Comparison of ENCODE assay signal across 20 cellular contexts in genomic region chr3:35528728-35529127, GRCh38.
DNase-seq lines count a peak whose midpoint lies in the region; ATAC-seq and TF ChIP-seq lines count a peak whose summit lies in the region.
"Had no signal": no experiment of that assay in that cellular context is flagged by ENCODE, and none has a peak within 500 bp of the region (broad histone marks: within the 10 kb centered on the region; RNA-seq: fewer than 3 reads in every experiment).

No MANE protein-coding gene starts in this region.

- no peak overlapping the region for H3K4me3 ChIP-seq in mesenchymal stem cell (ENCODE audit: insufficient read depth in 1 of 2, low read depth in 1 of 2, low read length in 2 of 2)
- H3K4me3 ChIP-seq: ascending aorta, GM23248, left ventricle myocardium inferior, tibial nerve had no signal

- no peak for TF ChIP-seq CTCF in CD14-positive monocyte (IDR thresholded peaks at IDR 0.05)

- H3K27me3 ChIP-seq in mesenchymal stem cell (ENCODE audit: control insufficient read depth in 1 of 2, insufficient read depth in 1 of 2, low read length in 2 of 2), result no peaks in the 10 kb centered on the region
- H3K27me3 ChIP-seq: ascending aorta, tibial nerve had no signal

- H3K4me1 ChIP-seq in mesenchymal stem cell (ENCODE audit: control insufficient read depth, insufficient read depth, low read depth, low read length), result no peaks in the 10 kb centered on the region
- H3K4me1 ChIP-seq: ascending aorta, left ventricle myocardium inferior, tibial nerve had no signal

- peak overlapping the region; percentile 80 for H3K27ac ChIP-seq in mesenchymal stem cell (ENCODE audit: low read length, poor library complexity, severe bottlenecking)
- H3K27ac ChIP-seq: ascending aorta, GM23248, KMS-11, left ventricle myocardium inferior, tibial nerve had no signal

- H3K4me2 ChIP-seq in mesenchymal stem cell (ENCODE audit: low read length, poor library complexity, severe bottlenecking), result no peak overlapping the region
- H3K4me2 ChIP-seq: KMS-11 had no signal

- H3K4ac ChIP-seq in mesenchymal stem cell (ENCODE audit: low read depth in 1 of 2, low read length in 2 of 2), result no peak overlapping the region

- CTCF ChIA-PET in activated CD8-positive, alpha-beta T cell treated with anti-CD3 and anti-CD28 coated beads, Interleukin-2, amount 10 ng/mL, durations not matched to agents 7 days and 5 days (lab: Charles Lee), result no interaction called here

- no peaks in the 10 kb centered on the region for H3K9me3 ChIP-seq in mesenchymal stem cell (ENCODE audit: control insufficient read depth, low read length)
- H3K9me3 ChIP-seq: ascending aorta, left ventricle myocardium inferior, tibial nerve had no signal

- ATAC-seq in activated CD8-positive, alpha-beta T cell treated with anti-CD3 and anti-CD28 coated beads, Interleukin-2, amount 10 ng/mL, durations not matched to agents 7 days and 5 days, result no peak
- ATAC-seq: activated CD4-positive, alpha-beta T cell treated with anti-CD3 and anti-CD28 coated beads for 36 hours; stimulated activated naive CD8-positive, alpha-beta T cell treated with anti-CD3 and anti-CD28 coated beads, Interleukin-15, amount 100 ng/mL, for 72 hours had no signal

- H3K4me1 Mint-ChIP-seq in CD14-positive monocyte, result no peaks in the 10 kb centered on the region
- no peaks in the 10 kb centered on the region for H3K4me1 Mint-ChIP-seq in activated CD8-positive, alpha-beta T cell treated with anti-CD3 and anti-CD28 coated beads, Interleukin-2, amount 10 ng/mL, durations not matched to agents 7 days and 5 days (ENCODE audit: low read depth)
- H3K4me1 Mint-ChIP-seq: activated CD4-positive, alpha-beta T cell treated with anti-CD3 and anti-CD28 coated beads for 36 hours; activated naive CD4-positive, alpha-beta T cell treated with anti-CD3 and anti-CD28 coated beads, Interleukin-2, amount 50 U/mL, for 24 hours; CD4-positive, CD25-positive, alpha-beta regulatory T cell; stimulated activated naive CD8-positive, alpha-beta T cell treated with anti-CD3 and anti-CD28 coated beads, Interleukin-15, amount 100 ng/mL, for 72 hours had no signal

- H3K18ac ChIP-seq in mesenchymal stem cell (ENCODE audit: low read depth in 1 of 2, low read length in 2 of 2), result no peak overlapping the region

- H3K9ac ChIP-seq in mesenchymal stem cell (ENCODE audit: low read length), result no peak overlapping the region
- H3K9ac ChIP-seq: GM23248, KMS-11 had no signal

- H3K27ac Mint-ChIP-seq in CD14-positive monocyte, result no peak overlapping the region
- H3K27ac Mint-ChIP-seq in activated CD8-positive, alpha-beta T cell treated with anti-CD3 and anti-CD28 coated beads, Interleukin-2, amount 10 ng/mL, durations not matched to agents 7 days and 5 days, result no peak overlapping the region
- H3K27ac Mint-ChIP-seq: activated CD4-positive, alpha-beta T cell treated with anti-CD3 and anti-CD28 coated beads for 36 hours; activated naive CD4-positive, alpha-beta T cell treated with anti-CD3 and anti-CD28 coated beads, Interleukin-2, amount 50 U/mL, for 24 hours; CD4-positive, CD25-positive, alpha-beta regulatory T cell; stimulated activated naive CD8-positive, alpha-beta T cell treated with anti-CD3 and anti-CD28 coated beads, Interleukin-15, amount 100 ng/mL, for 72 hours had no signal

- no peak overlapping the region for H3K14ac ChIP-seq in mesenchymal stem cell (ENCODE audit: low read length in 2 of 2)

- no peak overlapping the region for H4K91ac ChIP-seq in mesenchymal stem cell (ENCODE audit: low read length)

- H3K36me3 ChIP-seq in mesenchymal stem cell (ENCODE audit: control insufficient read depth in 1 of 2, insufficient read depth in 2 of 2, low read depth in 1 of 2, low read length in 2 of 2), result no peaks in the 10 kb centered on the region
- H3K36me3 ChIP-seq: ascending aorta, left ventricle myocardium inferior, tibial nerve had no signal

- no peak overlapping the region for H4K8ac ChIP-seq in mesenchymal stem cell (ENCODE audit: low read length)

- no peaks in the 10 kb centered on the region for H3K79me1 ChIP-seq in mesenchymal stem cell (replicated peaks; ENCODE audit: low read length, poor library complexity, severe bottlenecking)

- DNase-seq in OCI-M1 (lab: John Stamatoyannopoulos, UW), result peak; percentile 78
- DNase-seq in glomerular visceral epithelial cell (ENCODE audit: extremely low spot score), result peak; percentile 25
- DNase-seq in mesenchymal stem cell, result no peak
- no peak for DNase-seq in activated CD4-positive, alpha-beta T cell treated with anti-CD3 and anti-CD28 coated beads, Interleukin-2, amount 50 U/mL, for 1 hour
- no peak for DNase-seq in activated CD8-positive, alpha-beta memory T cell treated with anti-CD3 and anti-CD28 coated beads, Interleukin-2, amount 50 U/mL, for 48 hours
- DNase-seq in CD14-positive monocyte (ENCODE audit: low spot score), result no peak
- no peak for DNase-seq in activated CD8-positive, alpha-beta T cell treated with anti-CD3 and anti-CD28 coated beads, Interleukin-2, amount 10 ng/mL, durations not matched to agents 7 days and 5 days
- DNase-seq: activated CD4-positive, alpha-beta T cell treated with anti-CD3 and anti-CD28 coated beads for 36 hours; CD4-positive, CD25-positive, alpha-beta regulatory T cell; DMS 273 treated with DMSO at 0.1 percent for 48 hours; GM23248; left ventricle myocardium inferior; NCI-H1694; NCI-H2171 treated with DMSO at 0.1 percent for 48 hours; NCI-H526; stimulated activated naive CD8-positive, alpha-beta T cell treated with anti-CD3 and anti-CD28 coated beads, Interleukin-15, amount 100 ng/mL, for 72 hours had no signal

- no peak overlapping the region for H2BK120ac ChIP-seq in mesenchymal stem cell (ENCODE audit: low read depth, low read length)

- H3K9me3 Mint-ChIP-seq in CD14-positive monocyte, result peaks cover 0 to 3% (median 0%) of the 10 kb centered on the region in 7 donors
- no peaks in the 10 kb centered on the region for H3K9me3 Mint-ChIP-seq in activated CD8-positive, alpha-beta T cell treated with anti-CD3 and anti-CD28 coated beads, Interleukin-2, amount 10 ng/mL, durations not matched to agents 7 days and 5 days (ENCODE audit: insufficient read depth)
- H3K9me3 Mint-ChIP-seq: activated naive CD4-positive, alpha-beta T cell treated with anti-CD3 and anti-CD28 coated beads, Interleukin-2, amount 50 U/mL, for 24 hours; stimulated activated naive CD8-positive, alpha-beta T cell treated with anti-CD3 and anti-CD28 coated beads, Interleukin-15, amount 100 ng/mL, for 72 hours had no signal

- H2BK15ac ChIP-seq in mesenchymal stem cell (ENCODE audit: low read depth, poor library complexity, severe bottlenecking), result no peak overlapping the region

- no peak overlapping the region for H3K4me3 Mint-ChIP-seq in CD14-positive monocyte
- no peak overlapping the region for H3K4me3 Mint-ChIP-seq in activated CD8-positive, alpha-beta T cell treated with anti-CD3 and anti-CD28 coated beads, Interleukin-2, amount 10 ng/mL, durations not matched to agents 7 days and 5 days
- H3K4me3 Mint-ChIP-seq: activated CD4-positive, alpha-beta T cell treated with anti-CD3 and anti-CD28 coated beads for 36 hours; activated naive CD4-positive, alpha-beta T cell treated with anti-CD3 and anti-CD28 coated beads, Interleukin-2, amount 50 U/mL, for 24 hours; CD4-positive, CD25-positive, alpha-beta regulatory T cell; stimulated activated naive CD8-positive, alpha-beta T cell treated with anti-CD3 and anti-CD28 coated beads, Interleukin-15, amount 100 ng/mL, for 72 hours had no signal

- no peak overlapping the region for H2BK5ac ChIP-seq in mesenchymal stem cell (ENCODE audit: low read depth, low read length, poor library complexity, severe bottlenecking)

- intact Hi-C loops in CD14-positive monocyte (cut with micrococcal nuclease), result no loop called here

- H3K36me3 Mint-ChIP-seq in CD14-positive monocyte, result no peaks in the 10 kb centered on the region
- no peaks in the 10 kb centered on the region for H3K36me3 Mint-ChIP-seq in activated CD8-positive, alpha-beta T cell treated with anti-CD3 and anti-CD28 coated beads, Interleukin-2, amount 10 ng/mL, durations not matched to agents 7 days and 5 days (ENCODE audit: low read depth)
- H3K36me3 Mint-ChIP-seq: activated naive CD4-positive, alpha-beta T cell treated with anti-CD3 and anti-CD28 coated beads, Interleukin-2, amount 50 U/mL, for 24 hours; CD4-positive, CD25-positive, alpha-beta regulatory T cell had no signal

- no peak overlapping the region for H3K23ac ChIP-seq in mesenchymal stem cell (ENCODE audit: low read length in 2 of 2)

- WGBS in mesenchymal stem cell, result 90% methylated on average over 5 of the region's 6 CpGs

- no peak overlapping the region for H2AFZ ChIP-seq in mesenchymal stem cell (ENCODE audit: low read depth, low read length)
- H2AFZ ChIP-seq: GM23248 had no signal

- H2AK5ac ChIP-seq in mesenchymal stem cell (ENCODE audit: low read length, severe bottlenecking), result no peak overlapping the region

- POLR2A ChIA-PET in activated CD8-positive, alpha-beta T cell treated with anti-CD3 and anti-CD28 coated beads, Interleukin-2, amount 10 ng/mL, durations not matched to agents 7 days and 5 days (lab: Charles Lee), result no interaction called here

- no peaks in the 10 kb centered on the region for H3K27me3 Mint-ChIP-seq in CD14-positive monocyte (ENCODE audit: low read depth in 3 of 3)
- H3K27me3 Mint-ChIP-seq in activated CD8-positive, alpha-beta T cell treated with anti-CD3 and anti-CD28 coated beads, Interleukin-2, amount 10 ng/mL, durations not matched to agents 7 days and 5 days (ENCODE audit: low read depth), result no peaks in the 10 kb centered on the region
- H3K27me3 Mint-ChIP-seq: activated CD4-positive, alpha-beta T cell treated with anti-CD3 and anti-CD28 coated beads for 36 hours; activated naive CD4-positive, alpha-beta T cell treated with anti-CD3 and anti-CD28 coated beads, Interleukin-2, amount 50 U/mL, for 24 hours; CD4-positive, CD25-positive, alpha-beta regulatory T cell; stimulated activated naive CD8-positive, alpha-beta T cell treated with anti-CD3 and anti-CD28 coated beads, Interleukin-15, amount 100 ng/mL, for 72 hours had no signal

- H2BK12ac ChIP-seq in mesenchymal stem cell (ENCODE audit: low read length in 2 of 2), result no peak overlapping the region

Comparison
In these comparisons a context has a peak if more than half of its experiments do, and no peak if none do; other contexts are left out.
1. DNase-seq: peak in OCI-M1 (single experiment) and glomerular visceral epithelial cell (single experiment); none in mesenchymal stem cell (single experiment), activated CD4-positive, alpha-beta T cell treated with anti-CD3 and anti-CD28 coated beads, Interleukin-2, amount 50 U/mL, for 1 hour (single experiment), activated CD8-positive, alpha-beta memory T cell treated with anti-CD3 and anti-CD28 coated beads, Interleukin-2, amount 50 U/mL, for 48 hours (single experiment), CD14-positive monocyte (single experiment) and activated CD8-positive, alpha-beta T cell treated with anti-CD3 and anti-CD28 coated beads, Interleukin-2, amount 10 ng/mL, durations not matched to agents 7 days and 5 days (single experiment).